In genomic region chr9:99073985-99074901, GRCh38 we compare ENCODE assay signal across 9 cellular contexts.
"Had no signal": no experiment of that assay in that cellular context is flagged by ENCODE, and none has a peak within 500 bp of the region (broad histone marks: within the 10 kb centered on the region; RNA-seq: fewer than 3 reads in every experiment).

No MANE protein-coding gene starts in this region.

- DNase-seq: activated CD4-positive, alpha-beta T cell treated with anti-CD3 and anti-CD28 coated beads, Interleukin-2, amount 10 ng/mL, durations not matched to agents 7 days and 5 days; activated effector memory CD4-positive, alpha-beta T cell treated with Interleukin-2 at 50 U/mL for 16 hours; activated naive CD4-positive, alpha-beta T cell treated with anti-CD3 and anti-CD28 coated beads, Interleukin-2, amount 50 U/mL, for 16 hours; activated T-cell treated with anti-CD3 and anti-CD28 coated beads, Interleukin-2, amount 50 U/mL, for 24 hours; colonic mucosa; right lobe of liver; stimulated activated CD4-positive, alpha-beta T cell treated with anti-CD3 and anti-CD28 coated beads, Interleukin-2, amount 100 ng/mL, for 24 hours had no signal

- H3K36me3 Mint-ChIP-seq: stimulated activated memory B cell treated with anti-CD40 and anti-IgM and Interleukin-4, amounts not matched to agents 10 μg/mL and 1 μg/mL and 100 μg/mL, for 72 hours had no signal

- H3K9me3 Mint-ChIP-seq: activated T-cell treated with anti-CD3 and anti-CD28 coated beads, Interleukin-2, amount 50 U/mL, for 24 hours; stimulated activated memory B cell treated with anti-CD40 and anti-IgM and Interleukin-4, amounts not matched to agents 10 μg/mL and 1 μg/mL and 100 μg/mL, for 72 hours had no signal

- H3K4me1 ChIP-seq: colonic mucosa, right lobe of liver had no signal

- H3K9me3 ChIP-seq: colonic mucosa, right lobe of liver had no signal

- H3K27me3 Mint-ChIP-seq: activated CD4-positive, alpha-beta T cell treated with anti-CD3 and anti-CD28 coated beads, Interleukin-2, amount 10 ng/mL, durations not matched to agents 7 days and 5 days; activated T-cell treated with anti-CD3 and anti-CD28 coated beads, Interleukin-2, amount 50 U/mL, for 24 hours; stimulated activated memory B cell treated with anti-CD40 and anti-IgM and Interleukin-4, amounts not matched to agents 10 μg/mL and 1 μg/mL and 100 μg/mL, for 72 hours had no signal

- H3K27ac ChIP-seq: colonic mucosa, right lobe of liver had no signal

- H3K4me3 ChIP-seq: colonic mucosa, right lobe of liver had no signal

- H3K27ac Mint-ChIP-seq: activated CD4-positive, alpha-beta T cell treated with anti-CD3 and anti-CD28 coated beads, Interleukin-2, amount 10 ng/mL, durations not matched to agents 7 days and 5 days; activated T-cell treated with anti-CD3 and anti-CD28 coated beads, Interleukin-2, amount 50 U/mL, for 24 hours; stimulated activated memory B cell treated with anti-CD40 and anti-IgM and Interleukin-4, amounts not matched to agents 10 μg/mL and 1 μg/mL and 100 μg/mL, for 72 hours had no signal

- H3K36me3 ChIP-seq: colonic mucosa, right lobe of liver had no signal

- H3K4me3 Mint-ChIP-seq: activated CD4-positive, alpha-beta T cell treated with anti-CD3 and anti-CD28 coated beads, Interleukin-2, amount 10 ng/mL, durations not matched to agents 7 days and 5 days; activated T-cell treated with anti-CD3 and anti-CD28 coated beads, Interleukin-2, amount 50 U/mL, for 24 hours; stimulated activated memory B cell treated with anti-CD40 and anti-IgM and Interleukin-4, amounts not matched to agents 10 μg/mL and 1 μg/mL and 100 μg/mL, for 72 hours had no signal

- H3K27me3 ChIP-seq: colonic mucosa, right lobe of liver had no signal

- ATAC-seq: esophagus mucosa; right lobe of liver; stimulated activated memory B cell treated with anti-CD40 and anti-IgM and Interleukin-4, amounts not matched to agents 10 μg/mL and 1 μg/mL and 100 μg/mL, for 72 hours had no signal
